Comparison of ENCODE assay signal across 1 cellular context in genomic region chr10:71335173-71335572, GRCh38.
TF ChIP-seq lines count a peak whose summit lies in the region.

No MANE protein-coding gene starts in this region.

TF ChIP-seq in HepG2, 621 proteins besides CTCF, POLR2A, EP300 and RAD21 (continued from another document):
- 0 out of 2 replicates have a peak, but pooled peaks have one; percentile 49 for TF ChIP-seq PCBP1 (IDR thresholded peaks at IDR 0.05; ENCODE audit: borderline replicate concordance, low read depth, low read length)
- no peak for TF ChIP-seq FOXA1 (IDR thresholded peaks at IDR 0.05)
- no peak for TF ChIP-seq FOXA1 (CRISPR knock-in tag; IDR thresholded peaks at IDR 0.05)
TF ChIP-seq in HepG2: peak in this region for 3.
